ENCODE assay signal across 1 cellular context in the genomic region with DNA sequence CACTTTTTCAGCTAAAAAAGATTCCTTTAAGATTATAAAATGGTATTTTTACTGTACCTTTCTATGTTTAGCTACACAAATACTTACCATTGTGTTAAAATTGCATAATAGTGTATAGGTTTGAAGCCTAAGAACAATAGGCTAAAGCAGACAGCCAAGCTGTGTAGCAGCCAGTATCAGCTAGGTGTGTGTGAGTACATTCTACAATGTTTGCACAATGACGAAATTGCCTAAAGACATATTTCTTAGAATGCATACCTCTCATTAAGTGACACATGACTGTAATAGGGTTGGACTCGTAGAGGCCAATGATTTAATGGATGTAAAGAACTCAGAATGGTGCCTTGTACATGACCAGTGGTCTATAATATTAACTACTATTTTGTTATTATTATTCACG.
TF ChIP-seq lines count a peak whose summit lies in the region.

No MANE protein-coding gene starts in this region.

TF ChIP-seq in HEK293, 187 proteins besides CTCF, POLR2A, EP300 and RAD21 (continued from another document):
- TF ChIP-seq, protein P1, sequence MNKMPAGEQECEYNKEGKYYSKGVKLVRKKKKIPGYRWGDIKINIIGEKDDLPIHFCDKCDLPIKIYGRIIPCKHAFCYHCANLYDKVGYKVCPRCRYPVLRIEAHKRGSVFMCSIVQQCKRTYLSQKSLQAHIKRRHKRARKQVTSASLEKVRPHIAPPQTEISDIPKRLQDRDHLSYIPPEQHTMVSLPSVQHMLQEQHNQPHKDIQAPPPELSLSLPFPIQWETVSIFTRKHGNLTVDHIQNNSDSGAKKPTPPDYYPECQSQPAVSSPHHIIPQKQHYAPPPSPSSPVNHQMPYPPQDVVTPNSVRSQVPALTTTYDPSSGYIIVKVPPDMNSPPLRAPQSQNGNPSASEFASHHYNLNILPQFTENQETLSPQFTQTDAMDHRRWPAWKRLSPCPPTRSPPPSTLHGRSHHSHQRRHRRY (tag by site-specific recombination; IDR thresholded peaks at IDR 0.05), result no peak
- no peak for TF ChIP-seq ZNF202 (tag by site-specific recombination; IDR thresholded peaks at IDR 0.05; ENCODE audit: borderline replicate concordance)
- TF ChIP-seq SP7 (tag by site-specific recombination; IDR thresholded peaks at IDR 0.05), result peak; percentile 45
- no peak for TF ChIP-seq ZNF510 (tag by site-specific recombination; IDR thresholded peaks at IDR 0.05; ENCODE audit: insufficient replicate concordance)
- no peak for TF ChIP-seq ZNF626 (tag by site-specific recombination; IDR thresholded peaks at IDR 0.05)
- no peak for TF ChIP-seq ZNF843 (tag by site-specific recombination; IDR thresholded peaks at IDR 0.05)
